8 cellular contexts compared by ENCODE assay signal in genomic region chr2:112582314-112582746, GRCh38. TPM values are rescaled to one million over a fixed set of nuclear protein-coding genes. Genes with fewer than 3 reads are reported as not detected.
DNase-seq lines count a peak whose midpoint lies in the region; ATAC-seq and TF ChIP-seq lines count a peak whose summit lies in the region.

No MANE protein-coding gene starts in this region.

- no peaks in the 10 kb centered on the region for H3K79me2 ChIP-seq in smooth muscle cell (ENCODE audit: low read depth)

- ATAC-seq in activated T-helper 17 cell treated with anti-CD3 and anti-CD28 coated beads, Interleukin-2, amount 50 U/mL, for 72 hours (replicated peaks): peak; percentile 10
- peak in 3 of 8 donors; percentile 1 to 4 (median 2) for ATAC-seq in heart right ventricle
- no peak for ATAC-seq in GM18519 (IDR thresholded peaks at IDR 0.05; ENCODE audit: low FRiP score, unreplicated experiment)
- ATAC-seq in HG03135 (IDR thresholded peaks at IDR 0.05; ENCODE audit: unreplicated experiment): no peak

- no peaks in the 10 kb centered on the region for H4K20me1 ChIP-seq in smooth muscle cell (ENCODE audit: low read depth)

- H3K4me3 ChIP-seq in heart right ventricle (no peak overlapping the region), smooth muscle cell (no peak overlapping the region)

- H3K4me1 ChIP-seq in heart right ventricle (peaks cover 4 to 36% (median 22%) of the 10 kb centered on the region in 9 donors), smooth muscle cell (ENCODE audit: low read depth) (peaks cover 9% of the 10 kb centered on the region)

- no peak overlapping the region for H3K4me2 ChIP-seq in smooth muscle cell

- peak overlapping the region; percentile 63 for H3K27ac Mint-ChIP-seq in activated T-helper 17 cell treated with anti-CD3 and anti-CD28 coated beads, Interleukin-2, amount 50 U/mL, for 72 hours

- H3K9me3 ChIP-seq in heart right ventricle (no peaks in the 10 kb centered on the region), smooth muscle cell (replicated peaks; ENCODE audit: low read depth) (no peaks in the 10 kb centered on the region)

- H3K27ac ChIP-seq in heart right ventricle (no peak overlapping the region), smooth muscle cell (ENCODE audit: low read depth) (no peak overlapping the region)

- H3K9ac ChIP-seq in smooth muscle cell (ENCODE audit: low read depth): no peak overlapping the region

- DNase-seq in D341Med (ENCODE audit: low spot score): peak; percentile 41
- peak; percentile 85 for DNase-seq in HT1080 (ENCODE audit: low read depth)
- peak; percentile 29 for DNase-seq in NOMO-1 treated with dmso at 0.1 percent for 144 hours (lab: John Stamatoyannopoulos, UW; ENCODE audit: unreplicated experiment)
- DNase-seq in heart right ventricle: peak in 1 of 2 donors; percentile 24
- no peak for DNase-seq in smooth muscle cell (lab: John Stamatoyannopoulos, UW; ENCODE audit: unreplicated experiment)

- H2AFZ ChIP-seq in smooth muscle cell (ENCODE audit: low read depth): no peak overlapping the region

- 39 to 41% methylated on average over 10 of the region's 10 CpGs for WGBS in heart right ventricle, 2 donors
- 60% methylated on average over 10 of the region's 10 CpGs for WGBS in smooth muscle cell (ENCODE audit: low lambda C conversion rate)

- H3K4me1 Mint-ChIP-seq in activated T-helper 17 cell treated with anti-CD3 and anti-CD28 coated beads, Interleukin-2, amount 50 U/mL, for 72 hours: peaks cover 19% of the 10 kb centered on the region

- H3F3A ChIP-seq in smooth muscle cell (ENCODE audit: low read depth): peaks cover 14% of the 10 kb centered on the region

- H3K36me3 Mint-ChIP-seq in activated T-helper 17 cell treated with anti-CD3 and anti-CD28 coated beads, Interleukin-2, amount 50 U/mL, for 72 hours (ENCODE audit: low read depth): peaks cover 25% of the 10 kb centered on the region

- intact Hi-C loops in heart right ventricle (cut with DNase I): loop anchor here in 9 of 10 donors (2.0 to 10.0 kb wide), 6 partner anchors 98 to 530 kb away; partner anchors contain the start of genes TTL (in 6 of the 9) and ZC3H8 (in 1 of the 9)

- peak overlapping the region; percentile 91 for H3K4me3 Mint-ChIP-seq in activated T-helper 17 cell treated with anti-CD3 and anti-CD28 coated beads, Interleukin-2, amount 50 U/mL, for 72 hours

- no peaks in the 10 kb centered on the region for H3K27me3 Mint-ChIP-seq in activated T-helper 17 cell treated with anti-CD3 and anti-CD28 coated beads, Interleukin-2, amount 50 U/mL, for 72 hours

- H3K27me3 ChIP-seq in heart right ventricle (no peaks in the 10 kb centered on the region), smooth muscle cell (ENCODE audit: low read depth) (no peaks in the 10 kb centered on the region)

- TF ChIP-seq CTCF in heart right ventricle (IDR thresholded peaks at IDR 0.05): peak; percentile 21 to 73 (median 69)
- peak; percentile 48 for TF ChIP-seq CTCF in smooth muscle cell (IDR thresholded peaks at IDR 0.05; ENCODE audit: borderline replicate concordance, insufficient read depth, poor library complexity, severe bottlenecking)

- H3K36me3 ChIP-seq in heart right ventricle (peaks cover 0 to 14% (median 0%) of the 10 kb centered on the region in 9 donors), smooth muscle cell (ENCODE audit: low read depth) (no peaks in the 10 kb centered on the region)

- H3K9me3 Mint-ChIP-seq in activated T-helper 17 cell treated with anti-CD3 and anti-CD28 coated beads, Interleukin-2, amount 50 U/mL, for 72 hours: peaks cover 3% of the 10 kb centered on the region

RNA-seq across cellular contexts. Expression of gene CHCHD5, which starts 2.1 kb away (rescaled TPM):
- total RNA-seq in HT1080 (2014; rRNA removed; shearing (Covaris generic)): 52.5 and 56.4 TPM in 2 replicates
- 48.3 and 53.1 TPM in 2 replicates for polyA plus RNA-seq in HT1080 (2015; cell fraction: cytosol; rRNA removed)
- 19.1 and 20.9 TPM in 2 replicates for polyA plus RNA-seq in HT1080 (2015; cell fraction: nucleus; rRNA removed)
- 10 to 100 TPM; 25.2 to 28.9 TPM for total RNA-seq in activated T-helper 17 cell treated with anti-CD3 and anti-CD28 coated beads, Interleukin-2, amount 50 U/mL, for 72 hours
- total RNA-seq in heart right ventricle (10 to 100 TPM; 20.8 to 30.3 (median 25.0) TPM), smooth muscle cell (11.2 and 14.3 TPM in 2 replicates)
- polyA plus RNA-seq in heart right ventricle (10 to 100 TPM; 15.0 to 36.2 TPM), smooth muscle cell (56.4 and 67.6 TPM in 2 replicates)

RNA-seq across cellular contexts. Expression of gene POLR1B, which starts 40.1 kb away (rescaled TPM):
- 58.2 and 84.0 TPM in 2 replicates for total RNA-seq in HT1080 (2014; rRNA removed; shearing (Covaris generic))
- 33.6 and 40.5 TPM in 2 replicates for polyA plus RNA-seq in HT1080 (2015; cell fraction: cytosol; rRNA removed)
- 69.2 and 83.0 TPM in 2 replicates for polyA plus RNA-seq in HT1080 (2015; cell fraction: nucleus; rRNA removed)
- 10 to 100 TPM; 30.6 to 59.2 TPM for total RNA-seq in activated T-helper 17 cell treated with anti-CD3 and anti-CD28 coated beads, Interleukin-2, amount 50 U/mL, for 72 hours
- total RNA-seq in heart right ventricle: 10 to 100 TPM in 7 of 10 donors, 1 to 10 TPM in 3; 6.4 to 15.3 (median 11.0) TPM
- polyA plus RNA-seq in heart right ventricle: 1 to 10 TPM; 3.5 to 4.2 TPM
- total RNA-seq in smooth muscle cell: 12.5 and 16.9 TPM in 2 replicates
- polyA plus RNA-seq in smooth muscle cell: 7.4 and 7.6 TPM in 2 replicates
